11 cellular contexts compared by ENCODE assay signal in genomic region chr20:5919634-5920544, GRCh38. TPM values are rescaled to one million over a fixed set of nuclear protein-coding genes. Genes with fewer than 3 reads are reported as not detected.
DNase-seq lines count a peak whose midpoint lies in the region; ATAC-seq and TF ChIP-seq lines count a peak whose summit lies in the region.
"Had no signal": no experiment of that assay in that cellular context is flagged by ENCODE, and none has a peak within 500 bp of the region (broad histone marks: within the 10 kb centered on the region; RNA-seq: fewer than 3 reads in every experiment).

No MANE protein-coding gene starts in this region.

- ATAC-seq in activated CD8-positive, alpha-beta memory T cell treated with anti-CD3 and anti-CD28 coated beads, Interleukin-2, amount 10 ng/mL, durations not matched to agents 7 days and 5 days: peak; percentile 60
- ATAC-seq in HG03460 (IDR thresholded peaks at IDR 0.05; ENCODE audit: unreplicated experiment): no peak
- no peak for ATAC-seq in naive thymus-derived CD8-positive, alpha-beta T cell

- no peak overlapping the region for H2BK12ac ChIP-seq in neuronal stem cell (ENCODE audit: low read length)

- in situ Hi-C loops in mammary epithelial cell (cut with MboI; ENCODE audit: low sequenced_read_pairs in 2 of 2): no loop called here

- DNase-seq in activated CD8-positive, alpha-beta memory T cell treated with anti-CD3 and anti-CD28 coated beads, Interleukin-2, amount 10 ng/mL, durations not matched to agents 7 days and 5 days: no peak
- no peak for DNase-seq in activated CD8-positive, alpha-beta memory T cell treated with anti-CD3 and anti-CD28 coated beads for 24 hours
- DNase-seq in M059J (ENCODE audit: low read depth) (peak; percentile 53), mammary epithelial cell (peak; percentile 58), neuronal stem cell (ENCODE audit: low spot score) (no peak), thyroid gland (no peak)
- no peak for DNase-seq in naive thymus-derived CD8-positive, alpha-beta T cell
- DNase-seq: erythroblast, NCI-H1436 had no signal

- H3K36me3 Mint-ChIP-seq in activated CD8-positive, alpha-beta memory T cell treated with anti-CD3 and anti-CD28 coated beads, Interleukin-2, amount 10 ng/mL, durations not matched to agents 7 days and 5 days: no peaks in the 10 kb centered on the region
- H3K36me3 Mint-ChIP-seq in naive thymus-derived CD8-positive, alpha-beta T cell: no peaks in the 10 kb centered on the region

- POLR2A ChIA-PET in naive thymus-derived CD8-positive, alpha-beta T cell (lab: Charles Lee): no interaction called here

- BruUV-seq in mammary epithelial cell (replicated peaks; lab: Mats Ljungman, UMichigan): TSS peak; percentile 50

- peak overlapping the region; percentile 31 for H3K27ac Mint-ChIP-seq in activated CD8-positive, alpha-beta memory T cell treated with anti-CD3 and anti-CD28 coated beads, Interleukin-2, amount 10 ng/mL, durations not matched to agents 7 days and 5 days
- no peak overlapping the region for H3K27ac Mint-ChIP-seq in naive thymus-derived CD8-positive, alpha-beta T cell

- H2AK5ac ChIP-seq in neuronal stem cell (ENCODE audit: low read depth, low read length): no peak overlapping the region

- H4K20me1 ChIP-seq in mammary epithelial cell (ENCODE audit: insufficient read depth, low read length): no peaks in the 10 kb centered on the region

- no peak overlapping the region for H3K18ac ChIP-seq in neuronal stem cell (ENCODE audit: low read length)

- H3K9me3 ChIP-seq in mammary epithelial cell (replicated peaks; ENCODE audit: insufficient read depth, low read length) (no peaks in the 10 kb centered on the region), neuronal stem cell (replicated peaks in 1 of 2; ENCODE audit: control insufficient read depth in 2 of 2, insufficient read depth in 1 of 2, low read depth in 1 of 2, low read length in 2 of 2) (no peaks in the 10 kb centered on the region), thyroid gland (no peaks in the 10 kb centered on the region)

- H3K27ac ChIP-seq in mammary epithelial cell (ENCODE audit: insufficient read depth, low read depth, low read length) (peak overlapping the region; percentile 88), neuronal stem cell (replicated peaks; ENCODE audit: low read length) (no peak overlapping the region), thyroid gland (no peak overlapping the region)

- H3K27me3 ChIP-seq in mammary epithelial cell (ENCODE audit: insufficient read depth, low read length): no peaks in the 10 kb centered on the region
- H3K27me3 ChIP-seq in neuronal stem cell (ENCODE audit: control insufficient read depth in 3 of 3, insufficient read depth in 3 of 3, low read depth in 1 of 3, low read length in 3 of 3): peaks cover 0 to 1% (median 0%) of the 10 kb centered on the region in 3 experiments
- H3K27me3 ChIP-seq in thyroid gland: no peaks in the 10 kb centered on the region

- H3K4me3 Mint-ChIP-seq in activated CD8-positive, alpha-beta memory T cell treated with anti-CD3 and anti-CD28 coated beads, Interleukin-2, amount 10 ng/mL, durations not matched to agents 7 days and 5 days: no peak overlapping the region
- H3K4me3 Mint-ChIP-seq in naive thymus-derived CD8-positive, alpha-beta T cell: no peak overlapping the region
- H3K4me3 Mint-ChIP-seq: brain had no signal

- H3K4me1 ChIP-seq in mammary epithelial cell (ENCODE audit: insufficient read depth, low read length) (peaks cover 21% of the 10 kb centered on the region), neuronal stem cell (ENCODE audit: control insufficient read depth in 2 of 2, insufficient read depth in 1 of 2, low read depth in 1 of 2, low read length in 2 of 2) (peaks cover 2 to 9% of the 10 kb centered on the region in 2 donors), thyroid gland (no peaks in the 10 kb centered on the region)

- 63% methylated on average over 7 of the region's 7 CpGs for WGBS in mammary epithelial cell (ENCODE audit: low coverage, missing lambda C conversion rate)
- WGBS in neuronal stem cell (ENCODE audit: extremely low coverage in 2 of 2, insufficient read length in 2 of 2, insufficient replicate concordance in 1 of 2), 2 donors: no CpG with 5 or more reads among the region's 7 CpGs
- WGBS in thyroid gland, 2 donors: 67 to 73% methylated on average over 7 of the region's 7 CpGs

- H2AFZ ChIP-seq in mammary epithelial cell (ENCODE audit: low read depth, low read length): peak overlapping the region; percentile 48
- peak overlapping the region; percentile 75 for H2AFZ ChIP-seq in neuronal stem cell (ENCODE audit: low read length)

- no peak overlapping the region for H4K8ac ChIP-seq in neuronal stem cell (ENCODE audit: low read depth, low read length)

- H3K4me1 Mint-ChIP-seq in activated CD8-positive, alpha-beta memory T cell treated with anti-CD3 and anti-CD28 coated beads, Interleukin-2, amount 10 ng/mL, durations not matched to agents 7 days and 5 days: peaks cover 21% of the 10 kb centered on the region
- peaks cover 7 to 13% (median 10%) of the 10 kb centered on the region in 4 donors for H3K4me1 Mint-ChIP-seq in naive thymus-derived CD8-positive, alpha-beta T cell
- H3K4me1 Mint-ChIP-seq: brain had no signal

- H3K9me3 Mint-ChIP-seq in activated CD8-positive, alpha-beta memory T cell treated with anti-CD3 and anti-CD28 coated beads, Interleukin-2, amount 10 ng/mL, durations not matched to agents 7 days and 5 days (ENCODE audit: low read depth): no peaks in the 10 kb centered on the region
- H3K9me3 Mint-ChIP-seq in naive thymus-derived CD8-positive, alpha-beta T cell: no peaks in the 10 kb centered on the region
- H3K9me3 Mint-ChIP-seq: brain had no signal

- CTCF ChIA-PET in activated CD8-positive, alpha-beta memory T cell treated with anti-CD3 and anti-CD28 coated beads, Interleukin-2, amount 10 ng/mL, durations not matched to agents 7 days and 5 days (lab: Charles Lee): interaction anchor here (0.8 to 1.6 kb wide), 7 partner anchors 29 to 391 kb away, joined by 3 to 6 read pairs (median 3); partner anchors contain the start of genes MCM8 and TRMT6
- CTCF ChIA-PET in mammary epithelial cell (lab: Charles Lee; ENCODE audit: low non-redundant PET): no interaction called here

- H3K4me3 ChIP-seq in mammary epithelial cell (replicated peaks in 1 of 3; ENCODE audit: insufficient read depth in 1 of 3, low read depth in 2 of 3, low read length in 3 of 3): no peak overlapping the region
- H3K4me3 ChIP-seq in neuronal stem cell (ENCODE audit: low read length in 2 of 2): no peak overlapping the region
- no peak overlapping the region for H3K4me3 ChIP-seq in thyroid gland (replicated peaks in 1 of 3)

- peaks cover 31% of the 10 kb centered on the region for H3K27me3 Mint-ChIP-seq in activated CD8-positive, alpha-beta memory T cell treated with anti-CD3 and anti-CD28 coated beads, Interleukin-2, amount 10 ng/mL, durations not matched to agents 7 days and 5 days
- H3K27me3 Mint-ChIP-seq in naive thymus-derived CD8-positive, alpha-beta T cell: peaks cover 4 to 35% (median 15%) of the 10 kb centered on the region in 5 donors

- H3K79me1 ChIP-seq in neuronal stem cell (ENCODE audit: low read depth, low read length): no peaks in the 10 kb centered on the region

- no peak overlapping the region for H3K9ac ChIP-seq in mammary epithelial cell (ENCODE audit: insufficient read depth, low read length)
- no peak overlapping the region for H3K9ac ChIP-seq in neuronal stem cell (ENCODE audit: low read depth, low read length, poor library complexity)

- dilution Hi-C loops in mammary epithelial cell (cut with HindIII; ENCODE audit: low sequenced_read_pairs): no loop called here

- no peak overlapping the region for H3K23ac ChIP-seq in neuronal stem cell (ENCODE audit: low read depth, low read length, poor library complexity)

- no peak overlapping the region for H3K4ac ChIP-seq in neuronal stem cell (ENCODE audit: low read length)

- TF ChIP-seq CTCF in mammary epithelial cell (conservative IDR thresholded peaks at IDR 0.05 in 1 of 2, IDR thresholded peaks at IDR 0.05 in 1 of 2; ENCODE audit: extremely low read depth in 1 of 2, insufficient read depth in 1 of 2, low read depth in 1 of 2, low read length in 2 of 2): no peak
- TF ChIP-seq CTCF in thyroid gland (IDR thresholded peaks at IDR 0.05): no peak

- no peak overlapping the region for H2BK120ac ChIP-seq in neuronal stem cell (ENCODE audit: low read depth, low read length)

- no peak for TF ChIP-seq POLR2A in thyroid gland (IDR thresholded peaks at IDR 0.05)

- H2BK5ac ChIP-seq in neuronal stem cell (ENCODE audit: low read length): no peak overlapping the region

- peak overlapping the region; percentile 87 for H3K4me2 ChIP-seq in mammary epithelial cell (ENCODE audit: insufficient read depth, low read depth, low read length)
- H3K4me2 ChIP-seq in neuronal stem cell (ENCODE audit: insufficient read depth, low read length, poor library complexity, severe bottlenecking): no peak overlapping the region

- intact Hi-C loops in mammary epithelial cell (cut with micrococcal nuclease) (no loop called here), thyroid gland (cut with DNase I) (no loop called here)

- H2BK15ac ChIP-seq in neuronal stem cell (ENCODE audit: low read length): no peak overlapping the region

- H3K14ac ChIP-seq in neuronal stem cell (ENCODE audit: low read length): no peak overlapping the region

- H3K36me3 ChIP-seq in mammary epithelial cell (ENCODE audit: insufficient read depth, low read length): no peaks in the 10 kb centered on the region
- no peaks in the 10 kb centered on the region for H3K36me3 ChIP-seq in neuronal stem cell (replicated peaks in 1 of 2; ENCODE audit: control insufficient read depth in 2 of 2, insufficient read depth in 2 of 2, low read length in 2 of 2)
- no peaks in the 10 kb centered on the region for H3K36me3 ChIP-seq in thyroid gland

- H3K79me2 ChIP-seq in mammary epithelial cell (ENCODE audit: insufficient read depth, low read length): no peaks in the 10 kb centered on the region

- H4K91ac ChIP-seq in neuronal stem cell (ENCODE audit: low read depth, low read length, poor library complexity): no peak overlapping the region

RNA-seq across cellular contexts. Expression of gene CHGB, which starts 8.6 kb away (rescaled TPM):
- total RNA-seq in activated CD8-positive, alpha-beta memory T cell treated with anti-CD3 and anti-CD28 coated beads, Interleukin-2, amount 10 ng/mL, durations not matched to agents 7 days and 5 days: not detected
- total RNA-seq in M059J (2014; rRNA removed; shearing (Covaris generic)): 0.64 TPM in 1 of 2 replicates, not detected in the other
- total RNA-seq in mammary epithelial cell: under 1 TPM; 0.17 to 0.31 TPM
- 0.37 TPM for polyA plus RNA-seq in mammary epithelial cell
- not detected for polyA minus RNA-seq in mammary epithelial cell
- 0.47 TPM for polyA plus RNA-seq in neuronal stem cell (2013, experiment 1 of 2)
- 0.35 TPM for polyA plus RNA-seq in neuronal stem cell (2013, experiment 2 of 2)
- total RNA-seq in thyroid gland: 10 to 100 TPM in 1 of 4 donors, 1 to 10 TPM in 1, under 1 TPM in 2; 0.11 to 14.6 (median 1.6) TPM
- total RNA-seq in naive thymus-derived CD8-positive, alpha-beta T cell: not detected
- polyA plus RNA-seq in naive thymus-derived CD8-positive, alpha-beta T cell: not detected

RNA-seq across cellular contexts. Expression of gene TRMT6, which starts 30.4 kb away (rescaled TPM):
- total RNA-seq in activated CD8-positive, alpha-beta memory T cell treated with anti-CD3 and anti-CD28 coated beads, Interleukin-2, amount 10 ng/mL, durations not matched to agents 7 days and 5 days: 10 to 100 TPM; 12.5 to 18.9 TPM
- 31.3 and 34.2 TPM in 2 replicates for total RNA-seq in M059J (2014; rRNA removed; shearing (Covaris generic))
- total RNA-seq in mammary epithelial cell: 10 to 100 TPM; 12.8 to 24.9 TPM
- 16.8 TPM for polyA plus RNA-seq in mammary epithelial cell
- polyA minus RNA-seq in mammary epithelial cell: 0.83 TPM
- 19.5 TPM for polyA plus RNA-seq in neuronal stem cell (2013, experiment 1 of 2)
- polyA plus RNA-seq in neuronal stem cell (2013, experiment 2 of 2): 20.3 TPM
- 1 to 10 TPM; 6.6 to 9.0 (median 8.8) TPM for total RNA-seq in thyroid gland
- 10 to 100 TPM; 17.0 to 17.3 TPM for total RNA-seq in naive thymus-derived CD8-positive, alpha-beta T cell
- 10 to 100 TPM; 10.3 to 11.2 (median 10.3) TPM for polyA plus RNA-seq in naive thymus-derived CD8-positive, alpha-beta T cell

RNA-seq across cellular contexts. Expression of gene MCM8, which starts 30.6 kb away (rescaled TPM):
- total RNA-seq in activated CD8-positive, alpha-beta memory T cell treated with anti-CD3 and anti-CD28 coated beads, Interleukin-2, amount 10 ng/mL, durations not matched to agents 7 days and 5 days: 10 to 100 TPM; 31.4 to 37.5 TPM
- 30.4 and 36.2 TPM in 2 replicates for total RNA-seq in M059J (2014; rRNA removed; shearing (Covaris generic))
- total RNA-seq in mammary epithelial cell (10 to 100 TPM in 1 of 2 donors, 1 to 10 TPM in 1; 4.5 to 12.5 TPM), thyroid gland (1 to 10 TPM; 3.9 to 5.2 (median 4.5) TPM)
- polyA plus RNA-seq in mammary epithelial cell: 6.9 TPM
- polyA minus RNA-seq in mammary epithelial cell: 12.4 TPM
- 22.4 TPM for polyA plus RNA-seq in neuronal stem cell (2013, experiment 1 of 2)
- polyA plus RNA-seq in neuronal stem cell (2013, experiment 2 of 2): 22.8 TPM
- 1 to 10 TPM; 6.3 to 7.4 TPM for total RNA-seq in naive thymus-derived CD8-positive, alpha-beta T cell
- 1 to 10 TPM in 2 of 3 donors, under 1 TPM in 1; 0.55 to 2.5 (median 1.0) TPM for polyA plus RNA-seq in naive thymus-derived CD8-positive, alpha-beta T cell

Comparison
In these comparisons a context has a peak if more than half of its experiments do, and no peak if none do; other contexts are left out.
1. DNase-seq: peak in M059J (single experiment) and mammary epithelial cell (single experiment); none in activated CD8-positive, alpha-beta memory T cell treated with anti-CD3 and anti-CD28 coated beads, Interleukin-2, amount 10 ng/mL, durations not matched to agents 7 days and 5 days (single experiment), activated CD8-positive, alpha-beta memory T cell treated with anti-CD3 and anti-CD28 coated beads for 24 hours (single experiment), neuronal stem cell (single experiment), thyroid gland (0 of 2) and naive thymus-derived CD8-positive, alpha-beta T cell (0 of 10).